8 cellular contexts compared by ENCODE assay signal in the genomic region with DNA sequence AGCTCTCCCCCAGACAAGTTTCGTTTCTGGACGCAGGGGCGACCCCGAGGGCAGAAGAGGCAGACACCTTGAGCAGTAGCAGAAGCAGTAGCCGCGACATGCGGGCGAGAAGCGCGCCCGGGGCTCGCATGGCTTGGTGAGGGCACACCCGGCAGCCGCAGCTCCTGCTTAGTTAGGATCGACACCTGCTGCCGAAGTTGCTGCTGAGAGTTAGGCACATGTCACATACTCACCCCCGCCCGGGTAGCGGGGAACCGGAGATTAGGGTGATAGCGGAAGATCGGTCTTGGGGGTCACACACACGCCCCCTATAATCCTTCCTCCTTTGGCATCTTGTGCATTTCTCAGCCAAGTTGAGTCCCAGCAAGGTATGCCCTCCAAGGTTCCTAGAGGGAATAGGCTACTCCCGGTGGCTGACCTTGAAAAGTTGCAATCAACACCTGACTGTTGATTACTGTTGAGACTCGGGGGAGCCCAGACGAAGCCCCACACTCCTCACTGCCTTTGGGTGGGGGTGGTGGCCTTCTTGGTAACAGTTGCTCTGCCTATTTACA. TPM values are rescaled to one million over a fixed set of nuclear protein-coding genes. Genes with fewer than 3 reads are reported as not detected.
DNase-seq lines count a peak whose midpoint lies in the region; ATAC-seq and TF ChIP-seq lines count a peak whose summit lies in the region.

No MANE protein-coding gene starts in this region.

- H3K9me3 Mint-ChIP-seq in activated T-cell treated with anti-CD3 and anti-CD28 coated beads, Interleukin-2, amount 50 U/mL, for 72 hours: no peaks in the 10 kb centered on the region
- H3K9me3 Mint-ChIP-seq in glutamatergic neuron (ENCODE audit: unreplicated experiment): peaks cover 8% of the 10 kb centered on the region

- no peak for TF ChIP-seq CTCF in glutamatergic neuron (IDR thresholded peaks at IDR 0.05; ENCODE audit: partially characterized antibody, unreplicated experiment)

- H3K27ac Mint-ChIP-seq in activated T-cell treated with anti-CD3 and anti-CD28 coated beads, Interleukin-2, amount 50 U/mL, for 72 hours: no peak overlapping the region
- no peak overlapping the region for H3K27ac Mint-ChIP-seq in glutamatergic neuron (ENCODE audit: unreplicated experiment)

- H3K4me1 Mint-ChIP-seq in activated T-cell treated with anti-CD3 and anti-CD28 coated beads, Interleukin-2, amount 50 U/mL, for 72 hours (ENCODE audit: low read depth): peaks cover 18% of the 10 kb centered on the region
- peaks cover 10% of the 10 kb centered on the region for H3K4me1 Mint-ChIP-seq in glutamatergic neuron (ENCODE audit: low read depth, unreplicated experiment)

- H3K36me3 Mint-ChIP-seq in activated T-cell treated with anti-CD3 and anti-CD28 coated beads, Interleukin-2, amount 50 U/mL, for 72 hours (ENCODE audit: insufficient read depth in 2 of 2): peaks cover 0 to 2% of the 10 kb centered on the region in 2 donors
- H3K36me3 Mint-ChIP-seq in glutamatergic neuron (ENCODE audit: unreplicated experiment): no peaks in the 10 kb centered on the region

- intact Hi-C loops in posterior cingulate gyrus (cut with DNase I): loop anchor here (1.0 to 10.0 kb wide), 4 partner anchors 40 to 593 kb away; no protein-coding TSS in a partner anchor

- H3K27me3 Mint-ChIP-seq in activated T-cell treated with anti-CD3 and anti-CD28 coated beads, Interleukin-2, amount 50 U/mL, for 72 hours (ENCODE audit: low read depth): peaks cover 58% of the 10 kb centered on the region
- peaks cover 7% of the 10 kb centered on the region for H3K27me3 Mint-ChIP-seq in glutamatergic neuron (ENCODE audit: unreplicated experiment)

- ATAC-seq in GM19043 (IDR thresholded peaks at IDR 0.05; ENCODE audit: low read depth, unreplicated experiment): peak; percentile 2
- ATAC-seq in activated T-cell treated with anti-CD3 and anti-CD28 coated beads, Interleukin-2, amount 50 U/mL, for 72 hours (replicated peaks in 1 of 2): peak; percentile 54 to 58
- no peak for ATAC-seq in HG03571 (IDR thresholded peaks at IDR 0.05; ENCODE audit: unreplicated experiment)

- peak; percentile 13 for DNase-seq in AG08395 (ENCODE audit: low spot score)
- DNase-seq in HK-2 (ENCODE audit: unreplicated experiment): peak; percentile 23
- DNase-seq in activated T-cell treated with anti-CD3 and anti-CD28 coated beads, Interleukin-2, amount 50 U/mL, for 72 hours: peak; percentile 17
- DNase-seq in glutamatergic neuron: no peak
- peak in 7 of 10 donors; percentile 13 to 86 (median 45) for DNase-seq in posterior cingulate gyrus
- DNase-seq in effector CD8-positive, alpha-beta T cell (lab: John Stamatoyannopoulos, UW): no peak

- H3K4me3 Mint-ChIP-seq in activated T-cell treated with anti-CD3 and anti-CD28 coated beads, Interleukin-2, amount 50 U/mL, for 72 hours: peak overlapping the region; percentile 88
- H3K4me3 Mint-ChIP-seq in glutamatergic neuron (ENCODE audit: unreplicated experiment): peak overlapping the region; percentile 97

RNA-seq across cellular contexts. Expression of a gene that starts 0.7 kb away (rescaled TPM):
- not detected for total RNA-seq in activated T-cell treated with anti-CD3 and anti-CD28 coated beads, Interleukin-2, amount 50 U/mL, for 72 hours
- 6.3 TPM for total RNA-seq in glutamatergic neuron (ENCODE audit: unreplicated experiment)

Comparison
In these comparisons a context has a peak if more than half of its experiments do, and no peak if none do; other contexts are left out.
1. DNase-seq: peak in AG08395 (single experiment), HK-2 (single experiment), activated T-cell treated with anti-CD3 and anti-CD28 coated beads, Interleukin-2, amount 50 U/mL, for 72 hours (2 of 2) and posterior cingulate gyrus (7 of 10); none in glutamatergic neuron (single experiment) and effector CD8-positive, alpha-beta T cell (single experiment).